30 cellular contexts compared by ENCODE assay signal in genomic region chr2:144161061-144161460, GRCh38.
"Had no signal": no experiment of that assay in that cellular context is flagged by ENCODE, and none has a peak within 500 bp of the region (broad histone marks: within the 10 kb centered on the region; RNA-seq: fewer than 3 reads in every experiment).

No MANE protein-coding gene starts in this region.

- DNase-seq: activated CD4-positive, alpha-beta memory T cell treated with anti-CD3 and anti-CD28 coated beads for 36 hours; activated CD4-positive, alpha-beta T cell treated with anti-CD3 and anti-CD28 coated beads for 36 hours; activated CD4-positive, alpha-beta T cell treated with anti-CD3 and anti-CD28 coated beads, Interleukin-2, amount 10 ng/mL, durations not matched to agents 24 days and 14 days; activated CD4-positive, CD25-positive, alpha-beta regulatory T cell; activated CD4-positive, CD25-positive, alpha-beta regulatory T cell treated with anti-CD3 and anti-CD28 coated beads, Interleukin-2, amount 50 U/mL, for 72 hours; activated CD8-positive, alpha-beta memory T cell treated with anti-CD3 and anti-CD28 coated beads, Interleukin-2, amount 50 U/mL, for 48 hours; activated CD8-positive, alpha-beta T cell treated with anti-CD3 and anti-CD28 coated beads, Interleukin-2, amount 10 ng/mL, durations not matched to agents 7 days and 5 days; activated gamma-delta T cell; activated naive CD4-positive, alpha-beta T cell; activated naive CD4-positive, alpha-beta T cell treated with anti-CD3 and anti-CD28 coated beads, Interleukin-2, amount 10 ng/mL, durations not matched to agents 7 days and 5 days; activated naive CD8-positive, alpha-beta T cell treated with anti-CD3 and anti-CD28 coated beads, Interleukin-2, amount 10 ng/mL, durations not matched to agents 7 days and 5 days; activated T-cell treated with anti-CD3 and anti-CD28 coated beads for 4 hours; activated T-cell treated with anti-CD3 and anti-CD28 coated beads, Interleukin-2, amount 50 U/mL, for 24 hours; activated T-cell treated with anti-CD3 and anti-CD28 coated beads, Interleukin-2, amount 50 U/mL, for 72 hours; brain microvascular endothelial cell; cortex of kidney; dermis blood vessel endothelial cell; effector CD4-positive, alpha-beta T cell; effector memory CD8-positive, alpha-beta T cell; foreskin keratinocyte; heart right ventricle; T-helper 2 cell had no signal

- FAIRE-seq: bronchial epithelial cell, colon had no signal

- H3K4me1 ChIP-seq: ascending aorta, gastroesophageal sphincter had no signal

- ATAC-seq: activated CD4-positive, alpha-beta T cell treated with anti-CD3 and anti-CD28 coated beads for 36 hours; activated CD8-positive, alpha-beta T cell treated with anti-CD3 and anti-CD28 coated beads, Interleukin-2, amount 10 ng/mL, durations not matched to agents 7 days and 5 days; activated naive CD4-positive, alpha-beta T cell treated with anti-CD3 and anti-CD28 coated beads, Interleukin-2, amount 50 U/mL, for 72 hours; activated T-cell treated with anti-CD3 and anti-CD28 coated beads, Interleukin-2, amount 50 U/mL, for 72 hours; effector memory CD8-positive, alpha-beta T cell; esophagus mucosa; foreskin keratinocyte; gastroesophageal sphincter; heart right ventricle had no signal

- H3K4me2 ChIP-seq: hepatocyte had no signal

- H3K27ac ChIP-seq: ascending aorta, brain microvascular endothelial cell, epithelial cell of prostate, foreskin keratinocyte, gastroesophageal sphincter, heart right ventricle, hepatocyte had no signal

- H3K9me3 ChIP-seq: ascending aorta, gastroesophageal sphincter, heart right ventricle had no signal

- H3K4me3 ChIP-seq: ascending aorta, gastroesophageal sphincter, heart right ventricle, hepatocyte had no signal
